Comparison of ENCODE assay signal across 9 cellular contexts in the genomic region with DNA sequence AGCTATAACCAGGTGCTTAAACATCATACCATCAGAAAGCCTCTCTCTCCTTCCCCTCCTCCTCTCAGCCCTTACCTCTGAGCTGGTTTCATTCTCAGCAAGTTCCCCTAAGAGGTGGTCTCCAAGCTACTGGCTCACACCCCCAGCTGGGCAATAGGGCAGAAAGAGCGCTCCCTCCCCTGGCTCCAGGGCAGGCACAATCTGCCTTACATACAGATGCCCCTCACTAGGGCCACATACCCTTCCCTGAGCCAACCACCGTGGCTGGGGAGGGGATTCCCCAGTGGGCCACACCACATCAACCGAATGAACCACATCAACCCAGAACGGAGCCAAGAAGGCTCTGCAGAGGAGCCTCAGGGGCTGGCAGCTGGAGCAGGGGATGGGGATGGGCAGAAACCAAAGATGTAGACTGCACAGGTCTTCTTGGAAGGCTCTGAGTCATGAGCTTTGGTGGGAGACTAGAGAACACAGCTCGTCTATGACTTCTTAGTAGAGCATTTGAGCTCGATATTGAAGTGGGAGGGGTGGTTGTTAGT. TPM values are rescaled to one million over a fixed set of nuclear protein-coding genes. Genes with fewer than 3 reads are reported as not detected.
DNase-seq lines count a peak whose midpoint lies in the region; ATAC-seq lines count a peak whose summit lies in the region.
"Had no signal": no experiment of that assay in that cellular context is flagged by ENCODE, and none has a peak within 500 bp of the region (broad histone marks: within the 10 kb centered on the region; RNA-seq: fewer than 3 reads in every experiment).

No MANE protein-coding gene starts in this region.

- ATAC-seq in HG03460 (IDR thresholded peaks at IDR 0.05; ENCODE audit: unreplicated experiment), result no peak
- ATAC-seq in HG02798 (IDR thresholded peaks at IDR 0.05; ENCODE audit: poor library complexity, unreplicated experiment), result no peak

- DNase-seq in H4 (ENCODE audit: low spot score) (peak; percentile 70), fibroblast of gingiva (ENCODE audit: low read depth) (peak; percentile 43), NCI-H2107 treated with DMSO at 0.1 percent for 48 hours (lab: John Stamatoyannopoulos, UW; ENCODE audit: unreplicated experiment) (no peak), epidermal melanocyte (ENCODE audit: insufficient read length, low spot score) (no peak)
- peak; percentile 5 to 41 for DNase-seq in activated CD8-positive, alpha-beta memory T cell treated with anti-CD3 and anti-CD28 coated beads for 4 hours (ENCODE audit: low read depth in 2 of 2)
- DNase-seq in stimulated activated CD4-positive, alpha-beta T cell treated with anti-CD3 and anti-CD28 coated beads, Interleukin-4, amount 100 ng/mL, for 48 hours (ENCODE audit: low read depth in 2 of 2), result peak; percentile 37 to 38
- DNase-seq: NCI-H1048 had no signal

RNA-seq across cellular contexts. Expression of a gene that starts 4.6 kb away (rescaled TPM):
- not detected in 2 replicates for total RNA-seq in H4 (2014; rRNA removed; shearing (Covaris generic))

Comparison
In these comparisons a context has a peak if more than half of its experiments do, and no peak if none do; other contexts are left out.
1. DNase-seq: peak in H4 (single experiment), activated CD8-positive, alpha-beta memory T cell treated with anti-CD3 and anti-CD28 coated beads for 4 hours (2 of 2), fibroblast of gingiva (single experiment) and stimulated activated CD4-positive, alpha-beta T cell treated with anti-CD3 and anti-CD28 coated beads, Interleukin-4, amount 100 ng/mL, for 48 hours (2 of 2); none in NCI-H2107 treated with DMSO at 0.1 percent for 48 hours (single experiment) and epidermal melanocyte (single experiment).